ENCODE assay signal across 1 cellular context in the genomic region with DNA sequence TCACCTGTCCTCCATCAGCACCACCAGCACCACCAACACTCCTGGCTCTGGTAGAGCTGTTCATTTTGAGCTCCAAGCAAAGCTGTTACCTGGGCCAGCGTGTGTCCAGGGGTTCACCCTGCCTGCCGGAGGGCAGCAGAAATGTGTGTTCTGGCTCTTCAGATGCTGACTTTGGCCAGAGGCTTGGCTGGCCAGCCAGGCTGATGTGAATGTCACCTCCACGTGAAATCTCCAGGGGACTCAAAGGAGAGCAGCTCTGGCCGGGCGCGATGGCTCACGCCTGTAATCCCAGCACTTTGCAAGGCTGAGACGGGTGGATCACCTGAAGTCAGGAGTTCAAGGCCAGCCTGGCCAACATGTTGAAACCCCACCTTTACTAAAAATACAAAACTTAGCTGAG.
TF ChIP-seq lines count a peak whose summit lies in the region.

No MANE protein-coding gene starts in this region.

TF ChIP-seq in H1, 55 proteins besides CTCF, POLR2A, EP300 and RAD21:
- no peak for TF ChIP-seq JUN (IDR thresholded peaks at IDR 0.05; ENCODE audit: low read depth, low read length)
- no peak for TF ChIP-seq BRCA1 (IDR thresholded peaks at IDR 0.05; ENCODE audit: low read depth, low read length)
- no peak for TF ChIP-seq SP4 (IDR thresholded peaks at IDR 0.05; ENCODE audit: low read length)
- no peak for TF ChIP-seq TAF7 (optimal IDR thresholded peaks at IDR 0.05; ENCODE audit: borderline replicate concordance, low read depth, low read length)
- TF ChIP-seq YY1 (IDR thresholded peaks at IDR 0.05; ENCODE audit: low read depth, low read length): no peak
- TF ChIP-seq SP2 (IDR thresholded peaks at IDR 0.05; ENCODE audit: low read length): no peak
- no peak for TF ChIP-seq SAP30 (IDR thresholded peaks at IDR 0.05; ENCODE audit: insufficient read depth, insufficient replicate concordance, low read length)
